In genomic region chr14:95725685-95726336, GRCh38 we compare ENCODE assay signal across 10 cellular contexts.
A peak's percentile ranks its signal among the peaks of the same experiment; 100 is the strongest.
DNase-seq lines count a peak whose midpoint lies in the region; ATAC-seq and TF ChIP-seq lines count a peak whose summit lies in the region.
"Had no signal": no experiment of that assay in that cellular context is flagged by ENCODE, and none has a peak within 500 bp of the region (broad histone marks: within the 10 kb centered on the region; RNA-seq: fewer than 3 reads in every experiment).

No MANE protein-coding gene starts in this region.

- TF ChIP-seq POLR2A in GM19193 (IDR thresholded peaks at IDR 0.05; ENCODE audit: extremely low read depth, insufficient read depth, insufficient read length) = peak; percentile 31

- no peaks in the 10 kb centered on the region for H3K36me3 ChIP-seq in GM06990 (ENCODE audit: control insufficient read depth, insufficient read depth, low read length)
- H3K36me3 ChIP-seq: uterus had no signal

- ATAC-seq in HG02588 (IDR thresholded peaks at IDR 0.05; ENCODE audit: unreplicated experiment) = peak; percentile 84
- peak; percentile 88 for ATAC-seq in HG03354 (IDR thresholded peaks at IDR 0.05; ENCODE audit: poor library complexity, severe bottlenecking, unreplicated experiment)

- H3K4me3 ChIP-seq in GM06990 (replicated peaks; ENCODE audit: low read depth, low read length) = no peak overlapping the region
- H3K4me3 ChIP-seq: uterus had no signal

- no peak overlapping the region for H3K27ac ChIP-seq in caudate nucleus (ENCODE audit: low read depth, low read length)
- H3K27ac ChIP-seq: uterus had no signal

- TF ChIP-seq CTCF in GM06990 (IDR thresholded peaks at IDR 0.05; ENCODE audit: insufficient read depth, low read length, poor library complexity, severe bottlenecking) = no peak

- no peaks in the 10 kb centered on the region for H3K27me3 ChIP-seq in GM06990 (replicated peaks; ENCODE audit: control insufficient read depth, insufficient read depth, low read length)
- H3K27me3 ChIP-seq: uterus had no signal

- peak; percentile 57 for DNase-seq in GM06990 (ENCODE audit: extremely low read depth, insufficient read length)
- no peak for DNase-seq in NCI-H2107 treated with DMSO at 0.1 percent for 48 hours (lab: John Stamatoyannopoulos, UW; ENCODE audit: unreplicated experiment)
- no peak for DNase-seq in activated CD8-positive, alpha-beta memory T cell treated with anti-CD3 and anti-CD28 coated beads for 24 hours
- DNase-seq in caudate nucleus (lab: John Stamatoyannopoulos, UW) = no peak
- no peak for DNase-seq in hippocampal formation (lab: John Stamatoyannopoulos, UW)
- DNase-seq: NCI-H1436 treated with DMSO at 0.1 percent for 48 hours, uterus had no signal
